In genomic region chr5:75116836-75117235, GRCh38 we compare ENCODE assay signal across 11 cellular contexts.
"Had no signal": no experiment of that assay in that cellular context is flagged by ENCODE, and none has a peak within 500 bp of the region (broad histone marks: within the 10 kb centered on the region; RNA-seq: fewer than 3 reads in every experiment).

No MANE protein-coding gene starts in this region.

- H3K4me2 ChIP-seq: GM23338 had no signal

- ATAC-seq: GM23338, HCT116 had no signal

- H2AFZ ChIP-seq: GM23248, GM23338 had no signal

- H3K4me1 ChIP-seq: HAP-1 had no signal

- H3K36me3 ChIP-seq: HAP-1 had no signal

- H3K9me3 ChIP-seq: HAP-1 had no signal

- H3K4me3 ChIP-seq: GM23248, GM23338, HAP-1 had no signal

- H3K9ac ChIP-seq: GM23248 had no signal

- H3K27ac ChIP-seq: GM23248 had no signal

- DNase-seq: GM23248, GOT3, H7, H9, HCEC 1CT, HFFc6 had no signal

- FAIRE-seq: H1, H54 had no signal
